13 cellular contexts compared by ENCODE assay signal in the genomic region with DNA sequence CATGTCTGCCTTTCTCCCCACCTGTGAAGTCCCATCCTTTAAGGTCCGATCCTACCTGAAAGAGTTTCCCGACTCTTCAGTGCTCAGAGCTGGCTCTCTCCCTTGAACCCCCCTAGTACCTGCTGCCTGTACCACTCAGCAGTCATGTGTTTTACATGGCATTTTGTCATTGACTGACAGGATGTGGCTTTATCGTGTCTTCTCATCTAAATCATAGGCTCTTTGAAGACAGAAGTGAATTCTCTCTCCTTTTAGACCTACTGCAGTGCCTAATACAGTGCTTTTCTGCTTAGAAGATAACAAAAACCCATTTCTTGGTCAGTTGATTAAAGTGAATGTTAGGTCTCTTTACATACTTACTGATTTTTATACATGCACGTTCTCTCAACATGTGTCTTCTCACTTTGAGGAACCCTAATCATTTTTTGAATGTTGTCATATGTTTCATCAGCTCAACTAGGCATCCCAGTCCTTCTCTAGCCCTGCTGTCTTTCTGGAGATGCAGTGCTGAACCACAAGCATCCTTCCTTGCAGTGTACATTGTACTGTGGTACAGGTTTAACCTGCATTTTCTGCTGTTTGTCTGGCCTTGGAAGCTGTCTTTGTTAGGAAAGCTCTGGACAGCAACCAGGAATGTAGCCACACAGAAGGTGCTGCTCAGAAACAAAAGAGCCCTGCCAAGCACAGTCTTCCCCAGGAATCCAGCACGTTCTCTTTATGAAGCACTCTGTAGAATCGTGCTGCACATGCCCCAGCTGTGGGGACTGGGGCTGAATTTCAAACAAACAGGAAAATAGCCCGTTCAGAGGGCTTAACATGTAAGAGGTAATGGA. TPM values are rescaled to one million over a fixed set of nuclear protein-coding genes. Genes with fewer than 3 reads are reported as not detected.
A peak's percentile ranks its signal among the peaks of the same experiment; 100 is the strongest.
DNase-seq lines count a peak whose midpoint lies in the region; ATAC-seq and TF ChIP-seq lines count a peak whose summit lies in the region.
"Had no signal": no experiment of that assay in that cellular context is flagged by ENCODE, and none has a peak within 500 bp of the region (broad histone marks: within the 10 kb centered on the region; RNA-seq: fewer than 3 reads in every experiment).

No MANE protein-coding gene starts in this region.

- H3K36me3 Mint-ChIP-seq in activated CD8-positive, alpha-beta memory T cell treated with anti-CD3 and anti-CD28 coated beads, Interleukin-2, amount 10 ng/mL, durations not matched to agents 7 days and 5 days = peaks cover 2% of the 10 kb centered on the region

- H3K4me3 Mint-ChIP-seq in activated CD8-positive, alpha-beta memory T cell treated with anti-CD3 and anti-CD28 coated beads, Interleukin-2, amount 10 ng/mL, durations not matched to agents 7 days and 5 days = no peak overlapping the region
- H3K4me3 Mint-ChIP-seq: activated B cell treated with CpG ODN at 0.5 μM for 24 hours had no signal

- H3K18ac ChIP-seq in neuronal stem cell (ENCODE audit: low read length) = no peak overlapping the region

- H3K4ac ChIP-seq in neuronal stem cell (ENCODE audit: low read length) = no peak overlapping the region

- no peak overlapping the region for H4K91ac ChIP-seq in neuronal stem cell (ENCODE audit: low read depth, low read length, poor library complexity)

- no peaks in the 10 kb centered on the region for H3K9me3 Mint-ChIP-seq in activated CD8-positive, alpha-beta memory T cell treated with anti-CD3 and anti-CD28 coated beads, Interleukin-2, amount 10 ng/mL, durations not matched to agents 7 days and 5 days (ENCODE audit: low read depth)
- H3K9me3 Mint-ChIP-seq: activated B cell treated with CpG ODN at 0.5 μM for 24 hours had no signal

- no peak overlapping the region for H3K27ac ChIP-seq in neuronal stem cell (replicated peaks; ENCODE audit: low read length)
- H3K27ac ChIP-seq in spleen = no peak overlapping the region

- TF ChIP-seq POLR2A in spleen (IDR thresholded peaks at IDR 0.05) = no peak

- peak; percentile 47 for DNase-seq in activated CD8-positive, alpha-beta memory T cell treated with anti-CD3 and anti-CD28 coated beads, Interleukin-2, amount 10 ng/mL, durations not matched to agents 7 days and 5 days
- DNase-seq in activated CD8-positive, alpha-beta memory T cell treated with anti-CD3 and anti-CD28 coated beads, Interleukin-2, amount 50 U/mL, for 4 hours = no peak
- peak; percentile 38 for DNase-seq in NCI-H774 (lab: John Stamatoyannopoulos, UW)
- DNase-seq in astrocyte of the hippocampus (ENCODE audit: low read depth, low spot score) = peak; percentile 80
- DNase-seq in neuronal stem cell (ENCODE audit: low spot score) = peak; percentile 49
- DNase-seq in H4 (ENCODE audit: low spot score) = no peak
- DNase-seq in SIG-M5 treated with dmso at 0.1 percent for 504 hours (lab: John Stamatoyannopoulos, UW; ENCODE audit: unreplicated experiment) = no peak
- DNase-seq in spleen = no peak
- DNase-seq: activated B cell treated with CpG ODN at 0.5 μM for 24 hours; foreskin melanocyte; NCI-H187 treated with DMSO at 0.1 percent for 48 hours; NCI-H69; stimulated activated CD4-positive, alpha-beta T cell treated with anti-CD3 and anti-CD28 coated beads, Interleukin-15, amount 100 ng/mL, for 24 hours had no signal

- no peaks in the 10 kb centered on the region for H3K27me3 Mint-ChIP-seq in activated CD8-positive, alpha-beta memory T cell treated with anti-CD3 and anti-CD28 coated beads, Interleukin-2, amount 10 ng/mL, durations not matched to agents 7 days and 5 days
- H3K27me3 Mint-ChIP-seq: activated B cell treated with CpG ODN at 0.5 μM for 24 hours had no signal

- H3K9ac ChIP-seq in neuronal stem cell (ENCODE audit: low read depth, low read length, poor library complexity) = no peak overlapping the region

- ATAC-seq in activated CD8-positive, alpha-beta memory T cell treated with anti-CD3 and anti-CD28 coated beads, Interleukin-2, amount 10 ng/mL, durations not matched to agents 7 days and 5 days = peak; percentile 84

- H3K36me3 ChIP-seq in neuronal stem cell (replicated peaks in 1 of 2; ENCODE audit: control insufficient read depth in 2 of 2, insufficient read depth in 2 of 2, low read length in 2 of 2) (no peaks in the 10 kb centered on the region), spleen (peaks cover 0 to 51% (median 0%) of the 10 kb centered on the region in 6 donors)

- no peaks in the 10 kb centered on the region for H3K27me3 ChIP-seq in neuronal stem cell (ENCODE audit: control insufficient read depth in 3 of 3, insufficient read depth in 3 of 3, low read depth in 1 of 3, low read length in 3 of 3)
- no peaks in the 10 kb centered on the region for H3K27me3 ChIP-seq in spleen (replicated peaks in 1 of 7)

- peaks cover 28% of the 10 kb centered on the region for H3K4me1 Mint-ChIP-seq in activated CD8-positive, alpha-beta memory T cell treated with anti-CD3 and anti-CD28 coated beads, Interleukin-2, amount 10 ng/mL, durations not matched to agents 7 days and 5 days

- H3K9me3 ChIP-seq in neuronal stem cell (replicated peaks in 1 of 2; ENCODE audit: control insufficient read depth in 2 of 2, insufficient read depth in 1 of 2, low read depth in 1 of 2, low read length in 2 of 2) (no peaks in the 10 kb centered on the region), spleen (no peaks in the 10 kb centered on the region)

- peak overlapping the region; percentile 41 for H3K27ac Mint-ChIP-seq in activated CD8-positive, alpha-beta memory T cell treated with anti-CD3 and anti-CD28 coated beads, Interleukin-2, amount 10 ng/mL, durations not matched to agents 7 days and 5 days
- H3K27ac Mint-ChIP-seq: activated B cell treated with CpG ODN at 0.5 μM for 24 hours had no signal

- no peak overlapping the region for H3K23ac ChIP-seq in neuronal stem cell (ENCODE audit: low read depth, low read length, poor library complexity)

- CTCF ChIA-PET in activated CD8-positive, alpha-beta memory T cell treated with anti-CD3 and anti-CD28 coated beads, Interleukin-2, amount 10 ng/mL, durations not matched to agents 7 days and 5 days (lab: Charles Lee) = interaction anchor here (0.8 to 1.0 kb wide), 3 partner anchors 46 to 367 kb away, joined by 3 read pairs; no protein-coding TSS in a partner anchor

- no peak overlapping the region for H3K4me2 ChIP-seq in neuronal stem cell (ENCODE audit: insufficient read depth, low read length, poor library complexity, severe bottlenecking)

- intact Hi-C loops in spleen (cut with DNase I; ENCODE audit: low total_unique reads) = no loop called here

- peaks cover 16 to 31% of the 10 kb centered on the region in 2 donors for H3K4me1 ChIP-seq in neuronal stem cell (ENCODE audit: control insufficient read depth in 2 of 2, insufficient read depth in 1 of 2, low read depth in 1 of 2, low read length in 2 of 2)
- H3K4me1 ChIP-seq in spleen = peaks cover 0 to 23% (median 5%) of the 10 kb centered on the region in 6 donors

- WGBS in neuronal stem cell (ENCODE audit: extremely low coverage in 2 of 2, insufficient read length in 2 of 2, insufficient replicate concordance in 1 of 2), 2 donors = no CpG with 5 or more reads among the region's 7 CpGs
- WGBS in spleen, 5 donors = 73 to 81% (median 79%) methylated on average over 7 of the region's 7 CpGs

- no peak overlapping the region for H2BK12ac ChIP-seq in neuronal stem cell (ENCODE audit: low read length)

- H2BK15ac ChIP-seq in neuronal stem cell (ENCODE audit: low read length) = no peak overlapping the region

- H4K8ac ChIP-seq in neuronal stem cell (ENCODE audit: low read depth, low read length) = no peak overlapping the region

- no peak overlapping the region for H3K4me3 ChIP-seq in neuronal stem cell (ENCODE audit: low read length in 2 of 2)
- H3K4me3 ChIP-seq in spleen = no peak overlapping the region

- no peak overlapping the region for H3K14ac ChIP-seq in neuronal stem cell (ENCODE audit: low read length)

- no peak overlapping the region for H2BK120ac ChIP-seq in neuronal stem cell (ENCODE audit: low read depth, low read length)

- H2AFZ ChIP-seq in neuronal stem cell (ENCODE audit: low read length) = no peak overlapping the region

- H2AK5ac ChIP-seq in neuronal stem cell (ENCODE audit: low read depth, low read length) = no peak overlapping the region

- no peak for TF ChIP-seq CTCF in spleen (IDR thresholded peaks at IDR 0.05 in 8 of 11, conservative IDR thresholded peaks at IDR 0.05 in 3 of 11)

- H3K79me1 ChIP-seq in neuronal stem cell (ENCODE audit: low read depth, low read length) = no peaks in the 10 kb centered on the region

- H2BK5ac ChIP-seq in neuronal stem cell (ENCODE audit: low read length) = no peak overlapping the region

RNA-seq across cellular contexts. Expression of a gene that starts 28.1 kb away (rescaled TPM):
- total RNA-seq in activated CD8-positive, alpha-beta memory T cell treated with anti-CD3 and anti-CD28 coated beads, Interleukin-2, amount 10 ng/mL, durations not matched to agents 7 days and 5 days = not detected
- 50.0 TPM for polyA plus RNA-seq in neuronal stem cell (2013, experiment 1 of 2)
- 47.3 TPM for polyA plus RNA-seq in neuronal stem cell (2013, experiment 2 of 2)
- total RNA-seq in H4 (2014; rRNA removed; shearing (Covaris generic)) = not detected in 2 replicates
- 10 to 100 TPM; 13.7 to 43.4 (median 18.3) TPM for total RNA-seq in spleen
- polyA plus RNA-seq in spleen = 1 to 10 TPM in 2 of 3 donors, under 1 TPM in 1; 0.78 to 3.7 (median 1.4) TPM

Comparison
In these comparisons a context has a peak if more than half of its experiments do, and no peak if none do; other contexts are left out.
1. DNase-seq: peak in activated CD8-positive, alpha-beta memory T cell treated with anti-CD3 and anti-CD28 coated beads, Interleukin-2, amount 10 ng/mL, durations not matched to agents 7 days and 5 days (single experiment), NCI-H774 (single experiment), astrocyte of the hippocampus (single experiment) and neuronal stem cell (single experiment); none in activated CD8-positive, alpha-beta memory T cell treated with anti-CD3 and anti-CD28 coated beads, Interleukin-2, amount 50 U/mL, for 4 hours (single experiment), H4 (single experiment), SIG-M5 treated with dmso at 0.1 percent for 504 hours (single experiment) and spleen (single experiment).
2. RNA of a gene that starts 28.1 kb away (total RNA-seq): 13.7 to 43.4 TPM in spleen; not detected in activated CD8-positive, alpha-beta memory T cell treated with anti-CD3 and anti-CD28 coated beads, Interleukin-2, amount 10 ng/mL, durations not matched to agents 7 days and 5 days and not detected in H4; every median in the first group is over 10 times any median in the second.